11 cellular contexts compared by ENCODE assay signal in the genomic region with DNA sequence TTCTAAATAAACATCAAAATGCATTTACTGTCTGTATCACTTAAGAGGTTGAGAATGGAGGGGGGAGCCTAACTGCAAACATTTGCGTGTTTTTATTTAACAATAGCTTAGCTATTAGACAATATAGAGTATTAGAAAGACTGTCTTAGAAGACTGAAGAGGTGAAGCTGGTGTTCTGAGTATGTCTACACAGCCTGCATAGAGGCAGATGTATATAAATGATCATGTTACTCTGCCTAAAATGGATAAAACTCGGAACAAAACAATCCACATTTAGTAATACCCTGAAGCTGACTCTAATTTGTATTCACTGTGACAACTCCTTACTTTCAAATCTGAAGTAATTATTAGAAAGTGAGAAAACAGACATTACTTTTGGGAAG.
DNase-seq lines count a peak whose midpoint lies in the region; ATAC-seq, FAIRE-seq and TF ChIP-seq lines count a peak whose summit lies in the region.
"Had no signal": no experiment of that assay in that cellular context is flagged by ENCODE, and none has a peak within 500 bp of the region (broad histone marks: within the 10 kb centered on the region; RNA-seq: fewer than 3 reads in every experiment).

No MANE protein-coding gene starts in this region.

- no peaks in the 10 kb centered on the region for H3K36me3 Mint-ChIP-seq in activated CD4-positive, alpha-beta T cell treated with anti-CD3 and anti-CD28 coated beads for 36 hours (ENCODE audit: low read depth)
- H3K36me3 Mint-ChIP-seq in activated naive CD8-positive, alpha-beta T cell treated with anti-CD3 and anti-CD28 coated beads for 36 hours, result peaks cover 6% of the 10 kb centered on the region
- peaks cover 29% of the 10 kb centered on the region for H3K36me3 Mint-ChIP-seq in stimulated activated effector memory CD8-positive, alpha-beta T cell treated with anti-CD3 and anti-CD28 coated beads, Interleukin-12 subunit alpha, Interleukin-12 subunit beta, amount 100 ng/mL, for 72 hours

- peak overlapping the region; percentile 58 for H3K4me3 Mint-ChIP-seq in activated CD4-positive, alpha-beta T cell treated with anti-CD3 and anti-CD28 coated beads for 36 hours
- H3K4me3 Mint-ChIP-seq in activated naive CD8-positive, alpha-beta T cell treated with anti-CD3 and anti-CD28 coated beads for 36 hours, result no peak overlapping the region
- peak overlapping the region; percentile 69 for H3K4me3 Mint-ChIP-seq in stimulated activated effector memory CD8-positive, alpha-beta T cell treated with anti-CD3 and anti-CD28 coated beads, Interleukin-12 subunit alpha, Interleukin-12 subunit beta, amount 100 ng/mL, for 72 hours

- H3K27me3 Mint-ChIP-seq in activated CD4-positive, alpha-beta T cell treated with anti-CD3 and anti-CD28 coated beads for 36 hours, result no peaks in the 10 kb centered on the region
- no peaks in the 10 kb centered on the region for H3K27me3 Mint-ChIP-seq in activated naive CD8-positive, alpha-beta T cell treated with anti-CD3 and anti-CD28 coated beads for 36 hours

- CTCF ChIA-PET in activated CD4-positive, alpha-beta T cell treated with anti-CD3 and anti-CD28 coated beads for 36 hours (lab: Charles Lee), result interaction anchor here (0.7 to 1.8 kb wide), 13 partner anchors 11 to 350 kb away, joined by 3 to 8 read pairs (median 4); partner anchors contain the start of gene ATXN1

- H3K9me3 ChIP-seq in pancreas, result no peaks in the 10 kb centered on the region
- H3K9me3 ChIP-seq: adrenal gland had no signal

- H3K9me3 Mint-ChIP-seq in activated CD4-positive, alpha-beta T cell treated with anti-CD3 and anti-CD28 coated beads for 36 hours (ENCODE audit: low read depth), result no peaks in the 10 kb centered on the region
- no peaks in the 10 kb centered on the region for H3K9me3 Mint-ChIP-seq in activated naive CD8-positive, alpha-beta T cell treated with anti-CD3 and anti-CD28 coated beads for 36 hours
- H3K9me3 Mint-ChIP-seq in stimulated activated effector memory CD8-positive, alpha-beta T cell treated with anti-CD3 and anti-CD28 coated beads, Interleukin-12 subunit alpha, Interleukin-12 subunit beta, amount 100 ng/mL, for 72 hours, result no peaks in the 10 kb centered on the region

- H3K27ac ChIP-seq in pancreas, result peak overlapping the region in 2 of 4 donors; percentile 52 to 59

- POLR2A ChIA-PET in activated CD4-positive, alpha-beta T cell treated with anti-CD3 and anti-CD28 coated beads for 36 hours (lab: Charles Lee), result interaction anchor here (0.6 to 1.4 kb wide), 3 partner anchors 17 to 54 kb away, joined by 3 read pairs; no protein-coding TSS in a partner anchor

- no peak overlapping the region for H3K4me3 ChIP-seq in pancreas

- WGBS in pancreas, 2 donors, result 80 to 88% methylated on average over 2 of the region's 2 CpGs

- peaks cover 0 to 22% (median 18%) of the 10 kb centered on the region in 3 donors for H3K4me1 ChIP-seq in pancreas

- peak overlapping the region; percentile 94 for H3K27ac Mint-ChIP-seq in activated CD4-positive, alpha-beta T cell treated with anti-CD3 and anti-CD28 coated beads for 36 hours
- peak overlapping the region; percentile 99 for H3K27ac Mint-ChIP-seq in activated naive CD8-positive, alpha-beta T cell treated with anti-CD3 and anti-CD28 coated beads for 36 hours
- peak overlapping the region; percentile 94 for H3K27ac Mint-ChIP-seq in stimulated activated effector memory CD8-positive, alpha-beta T cell treated with anti-CD3 and anti-CD28 coated beads, Interleukin-12 subunit alpha, Interleukin-12 subunit beta, amount 100 ng/mL, for 72 hours

- no peaks in the 10 kb centered on the region for H3K36me3 ChIP-seq in pancreas
- H3K36me3 ChIP-seq: adrenal gland had no signal

- FAIRE-seq in pancreas (lab: Jason Lieb, UNC), result no peak
- FAIRE-seq: A204.1 had no signal

- no peak for DNase-seq in activated CD4-positive, alpha-beta T cell treated with anti-CD3 and anti-CD28 coated beads for 36 hours
- no peak for DNase-seq in activated CD4-positive, alpha-beta T cell treated with anti-CD3 and anti-CD28 coated beads, Interleukin-2, amount 50 U/mL, for 4 hours
- DNase-seq in activated naive CD8-positive, alpha-beta T cell treated with anti-CD3 and anti-CD28 coated beads for 36 hours, result no peak
- DNase-seq in stimulated activated effector memory CD8-positive, alpha-beta T cell treated with anti-CD3 and anti-CD28 coated beads, Interleukin-12 subunit alpha, Interleukin-12 subunit beta, amount 100 ng/mL, for 72 hours (ENCODE audit: low spot score in 2 of 2), result no peak
- DNase-seq in pancreas, result no peak
- no peak for DNase-seq in NCI-H1694 (lab: John Stamatoyannopoulos, UW)
- no peak for DNase-seq in anterior cingulate cortex (lab: John Stamatoyannopoulos, UW)
- DNase-seq: NCI-H2081 treated with DMSO at 0.1 percent for 48 hours had no signal

- ATAC-seq in activated CD4-positive, alpha-beta T cell treated with anti-CD3 and anti-CD28 coated beads for 36 hours, result peak; percentile 34
- ATAC-seq in HG03103 (IDR thresholded peaks at IDR 0.05; ENCODE audit: low read depth, unreplicated experiment) (peak; percentile 12), pancreas (no peak)
- peak; percentile 18 for ATAC-seq in stimulated activated effector memory CD8-positive, alpha-beta T cell treated with anti-CD3 and anti-CD28 coated beads, Interleukin-12 subunit alpha, Interleukin-12 subunit beta, amount 100 ng/mL, for 72 hours

- intact Hi-C loops in activated CD4-positive, alpha-beta T cell treated with anti-CD3 and anti-CD28 coated beads for 36 hours (cut with DNase I, micrococcal nuclease), result loop anchor here (1.0 to 10.0 kb wide), 8 partner anchors 14 to 340 kb away; partner anchors contain the start of gene ATXN1 (in 1 of the 2)
- intact Hi-C loops in pancreas (cut with DNase I), result no loop called here

- H3K27me3 ChIP-seq in pancreas, result no peaks in the 10 kb centered on the region
- H3K27me3 ChIP-seq: adrenal gland had no signal

- H3K4me1 Mint-ChIP-seq in activated CD4-positive, alpha-beta T cell treated with anti-CD3 and anti-CD28 coated beads for 36 hours, result peaks cover 55% of the 10 kb centered on the region
- H3K4me1 Mint-ChIP-seq in activated naive CD8-positive, alpha-beta T cell treated with anti-CD3 and anti-CD28 coated beads for 36 hours, result peaks cover 39% of the 10 kb centered on the region
- H3K4me1 Mint-ChIP-seq in stimulated activated effector memory CD8-positive, alpha-beta T cell treated with anti-CD3 and anti-CD28 coated beads, Interleukin-12 subunit alpha, Interleukin-12 subunit beta, amount 100 ng/mL, for 72 hours, result peaks cover 66% of the 10 kb centered on the region

- no peak for TF ChIP-seq CTCF in pancreas (IDR thresholded peaks at IDR 0.05)

Comparison
In these comparisons a context has a peak if more than half of its experiments do, and no peak if none do; other contexts are left out.
1. ATAC-seq: peak in activated CD4-positive, alpha-beta T cell treated with anti-CD3 and anti-CD28 coated beads for 36 hours (single experiment), HG03103 (single experiment) and stimulated activated effector memory CD8-positive, alpha-beta T cell treated with anti-CD3 and anti-CD28 coated beads, Interleukin-12 subunit alpha, Interleukin-12 subunit beta, amount 100 ng/mL, for 72 hours (single experiment); none in pancreas (0 of 4).
2. intact Hi-C loops: an anchor here in activated CD4-positive, alpha-beta T cell treated with anti-CD3 and anti-CD28 coated beads for 36 hours (1.0 to 10.0 kb wide); none called in pancreas.
3. Peak in every context shown above with its lines, with median percentiles within 50 percentile points of each other: H3K27ac Mint-ChIP-seq.